ENCODE assay signal across 12 cellular contexts in the genomic region with DNA sequence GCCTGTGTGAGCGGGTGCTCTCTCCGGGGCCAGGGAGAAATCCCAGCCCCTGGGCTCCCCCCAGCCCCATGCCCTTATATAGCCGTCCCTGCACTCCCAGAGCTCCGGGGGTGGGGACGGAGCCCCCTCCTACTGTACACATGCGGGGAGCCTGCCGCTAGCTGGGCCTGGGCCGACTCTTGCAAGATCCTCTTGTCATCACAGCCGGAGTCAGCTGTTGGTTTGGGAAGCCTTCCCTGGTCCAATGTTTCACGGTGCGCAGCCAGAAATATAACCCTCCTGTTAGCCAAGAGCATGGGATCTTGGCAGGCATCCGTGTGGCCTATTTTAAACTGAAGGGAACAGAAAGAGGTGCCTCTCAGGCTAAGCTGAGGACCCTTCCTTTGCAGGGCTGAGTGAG.
DNase-seq lines count a peak whose midpoint lies in the region; ATAC-seq and TF ChIP-seq lines count a peak whose summit lies in the region.
"Had no signal": no experiment of that assay in that cellular context is flagged by ENCODE, and none has a peak within 500 bp of the region (broad histone marks: within the 10 kb centered on the region; RNA-seq: fewer than 3 reads in every experiment).

No MANE protein-coding gene starts in this region.

- intact Hi-C loops in colonic mucosa (cut with DNase I): no loop called here
- intact Hi-C loops in left colon (cut with DNase I, micrococcal nuclease): no loop called here

- H3K36me3 ChIP-seq in MG63 (no peaks in the 10 kb centered on the region), colonic mucosa (no peaks in the 10 kb centered on the region)

- H3K9me3 ChIP-seq in MG63 (no peaks in the 10 kb centered on the region), colonic mucosa (no peaks in the 10 kb centered on the region)

- no peak overlapping the region for H3K27ac ChIP-seq in colonic mucosa
- H3K27ac ChIP-seq: KMS-11, parathyroid adenoma had no signal

- peak; percentile 39 for ATAC-seq in left colon
- ATAC-seq: activated naive CD8-positive, alpha-beta T cell treated with anti-CD3 and anti-CD28 coated beads, Interleukin-2, amount 50 U/mL, for 24 hours; WTC11 had no signal

- H3K4me1 ChIP-seq in colonic mucosa: no peaks in the 10 kb centered on the region
- H3K4me1 ChIP-seq: parathyroid adenoma had no signal

- TF ChIP-seq CTCF in colonic mucosa (IDR thresholded peaks at IDR 0.05): no peak

- no peak overlapping the region for H3K9ac ChIP-seq in colonic mucosa (ENCODE audit: low read depth in 2 of 2, low read length in 2 of 2)
- H3K9ac ChIP-seq: KMS-11, parathyroid adenoma had no signal

- H3K27me3 ChIP-seq in MG63 (no peaks in the 10 kb centered on the region), colonic mucosa (no peaks in the 10 kb centered on the region)

- DNase-seq in MG63 (peak; percentile 80), colonic mucosa (peak; percentile 73), left colon (peak; percentile 60 to 82), stromal cell of bone marrow (ENCODE audit: low read depth) (peak; percentile 58), NCI-H526 (lab: John Stamatoyannopoulos, UW) (no peak), NCI-H2196 (lab: John Stamatoyannopoulos, UW; ENCODE audit: unreplicated experiment) (no peak), KBM-7 (no peak), NCI-H2227 treated with DMSO at 0.1 percent for 48 hours (lab: John Stamatoyannopoulos, UW) (no peak)
- DNase-seq: activated naive CD8-positive, alpha-beta T cell treated with anti-CD3 and anti-CD28 coated beads, Interleukin-2, amount 50 U/mL, for 24 hours had no signal

- in situ Hi-C loops in KBM-7 (cut with MboI; ENCODE audit: low pct_unique_long_range_greater_than_20kb, low sequenced_read_pairs): no loop called here

- H3K4me3 ChIP-seq in MG63 (no peak overlapping the region), colonic mucosa (no peak overlapping the region)

Comparison
In these comparisons a context has a peak if more than half of its experiments do, and no peak if none do; other contexts are left out.
1. DNase-seq: peak in MG63 (single experiment), colonic mucosa (single experiment), left colon (2 of 2) and stromal cell of bone marrow (single experiment); none in NCI-H526 (0 of 2), NCI-H2196 (single experiment), KBM-7 (single experiment) and NCI-H2227 treated with DMSO at 0.1 percent for 48 hours (single experiment).